1 cellular context compared by ENCODE assay signal in genomic region chr1:204409878-204410763, GRCh38.
TF ChIP-seq lines count a peak whose summit lies in the region.

No MANE protein-coding gene starts in this region.

TF ChIP-seq in K562, 482 proteins besides CTCF, POLR2A, EP300 and RAD21 (continued from another document and continues in another):
- 0 out of 4 replicates have a peak, but pooled peaks of 1 of the 2 experiments have one; percentile 31 for TF ChIP-seq ZNF318 (IDR thresholded peaks at IDR 0.05; ENCODE audit: borderline replicate concordance in 1 of 2, low read depth in 1 of 2)
- TF ChIP-seq FOXA3 (CRISPR knock-in tag; conservative IDR thresholded peaks at IDR 0.05 in 1 of 2, IDR thresholded peaks at IDR 0.05 in 1 of 2) = peak in 1 of 2 experiments; percentile 13; a peak in 1 of 4 replicates
- TF ChIP-seq TRIM25 (IDR thresholded peaks at IDR 0.05; ENCODE audit: borderline replicate concordance) = no peak
- no peak for TF ChIP-seq THAP7 (CRISPR knock-in tag; IDR thresholded peaks at IDR 0.05)
- TF ChIP-seq TEAD4 (IDR thresholded peaks at IDR 0.05; ENCODE audit: low read length) = peak; percentile 5; the same call in 1 of the 2 replicates
- TF ChIP-seq TEAD4 (CRISPR knock-in tag; IDR thresholded peaks at IDR 0.05; ENCODE audit: borderline replicate concordance) = no peak
- no peak for TF ChIP-seq BHLHE40 (IDR thresholded peaks at IDR 0.05; ENCODE audit: low read length)
- TF ChIP-seq RFX1 (IDR thresholded peaks at IDR 0.05) = no peak
- TF ChIP-seq POLR3A (IDR thresholded peaks at IDR 0.05; ENCODE audit: borderline replicate concordance, extremely low read depth, insufficient read depth, insufficient read length) = no peak
- no peak for TF ChIP-seq NR2C1 (IDR thresholded peaks at IDR 0.05)
- no peak for TF ChIP-seq NR2C1 (tag; IDR thresholded peaks at IDR 0.05)
- TF ChIP-seq ZBTB1 (CRISPR knock-in tag; IDR thresholded peaks at IDR 0.05; ENCODE audit: borderline replicate concordance, low read depth) = no peak
- TF ChIP-seq ZNF121 (CRISPR knock-in tag; conservative IDR thresholded peaks at IDR 0.05) = no peak
- TF ChIP-seq HES1 (IDR thresholded peaks at IDR 0.05; ENCODE audit: low read depth) = no peak
- peak in 1 of 2 experiments; percentile 45; a peak in 1 of 4 replicates for TF ChIP-seq MLLT1 (IDR thresholded peaks at IDR 0.05)
- no peak for TF ChIP-seq CREB1 (IDR thresholded peaks at IDR 0.05)
- TF ChIP-seq CREB1 (CRISPR knock-in tag; IDR thresholded peaks at IDR 0.05) = no peak
- TF ChIP-seq ZBTB33 (CRISPR knock-in tag; IDR thresholded peaks at IDR 0.05) = no peak
- TF ChIP-seq KAT7 (CRISPR knock-in tag; IDR thresholded peaks at IDR 0.05; ENCODE audit: borderline replicate concordance) = peak; percentile 80; the same call in 1 of the 2 replicates
- TF ChIP-seq SMARCB1 (IDR thresholded peaks at IDR 0.05; ENCODE audit: insufficient read length, low read depth) = no peak
- 0 out of 2 replicates have a peak, but pooled peaks have one; percentile 2 for TF ChIP-seq AFF4 (CRISPR knock-in tag; IDR thresholded peaks at IDR 0.05)
- TF ChIP-seq CREB3L1 (IDR thresholded peaks at IDR 0.05; ENCODE audit: borderline replicate concordance, low read depth) = no peak
- peak in 1 of 2 experiments; percentile 46; a peak in 1 of 4 replicates for TF ChIP-seq SIN3A (IDR thresholded peaks at IDR 0.05; ENCODE audit: borderline replicate concordance in 2 of 2, control insufficient read depth in 1 of 2, low read depth in 2 of 2, low read length in 2 of 2)
- no peak for TF ChIP-seq CEBPZ (IDR thresholded peaks at IDR 0.05; ENCODE audit: borderline replicate concordance, low read depth, low read length)
- TF ChIP-seq ILF3 (IDR thresholded peaks at IDR 0.05; ENCODE audit: borderline replicate concordance) = no peak
